ENCODE assay signal across 25 cellular contexts in genomic region chr12:80201908-80202307, GRCh38.
"Had no signal": no experiment of that assay in that cellular context is flagged by ENCODE, and none has a peak within 500 bp of the region (broad histone marks: within the 10 kb centered on the region; RNA-seq: fewer than 3 reads in every experiment).

No MANE protein-coding gene starts in this region.

- H3K4me3 ChIP-seq: colonic mucosa, esophagus squamous epithelium, gastrocnemius medialis, hepatocyte, left lung, lower lobe of right lung, mucosa of descending colon had no signal

- H3K27ac ChIP-seq: colonic mucosa, epithelial cell of prostate, esophagus squamous epithelium, gastrocnemius medialis, hepatocyte, left lung, lower lobe of right lung had no signal

- DNase-seq: colonic mucosa; cortex of kidney; effector CD8-positive, alpha-beta T cell; effector memory CD8-positive, alpha-beta T cell; endodermal cell; erythroblast; esophagus squamous epithelium; foreskin fibroblast; foreskin melanocyte; gastrocnemius medialis; glutamatergic neuron; head of caudate nucleus; hypothalamus; immature natural killer cell; islet precursor cell; kidney; kidney glomerular epithelial cell; left lung; lower lobe of right lung; mesenchymal stem cell; mucosa of descending colon; naive B cell had no signal

- H3K36me3 ChIP-seq: colonic mucosa, esophagus squamous epithelium, gastrocnemius medialis, left lung, lower lobe of right lung had no signal

- H3K4me1 ChIP-seq: colonic mucosa, esophagus squamous epithelium, gastrocnemius medialis, left lung, lower lobe of right lung had no signal

- H3K9me3 ChIP-seq: colonic mucosa, esophagus squamous epithelium, gastrocnemius medialis, left lung, lower lobe of right lung, mucosa of descending colon had no signal

- ATAC-seq: effector memory CD8-positive, alpha-beta T cell; esophagus mucosa; gastrocnemius medialis; left lung; lower lobe of right lung; mucosa of descending colon had no signal

- H3K27me3 ChIP-seq: colonic mucosa, esophagus squamous epithelium, gastrocnemius medialis, hepatocyte, left lung had no signal
